32 cellular contexts compared by ENCODE assay signal in genomic region chr1:44111861-44112260, GRCh38. TPM values are rescaled to one million over a fixed set of nuclear protein-coding genes. Genes with fewer than 3 reads are reported as not detected.
A peak's percentile ranks its signal among the peaks of the same experiment; 100 is the strongest.
DNase-seq lines count a peak whose midpoint lies in the region; ATAC-seq, FAIRE-seq and TF ChIP-seq lines count a peak whose summit lies in the region.
"Had no signal": no experiment of that assay in that cellular context is flagged by ENCODE, and none has a peak within 500 bp of the region (broad histone marks: within the 10 kb centered on the region; RNA-seq: fewer than 3 reads in every experiment).

No MANE protein-coding gene starts in this region.

- POLR2A ChIA-PET in A549 (lab: Yijun Ruan, JAX) = interaction anchor here (0.6 kb wide), 1 partner anchor 26 kb away, joined by 3 read pairs; no protein-coding TSS in a partner anchor
- POLR2A ChIA-PET in HEK293T (lab: Yijun Ruan, JAX) = no interaction called here
- POLR2A ChIA-PET in HepG2 (lab: Yijun Ruan, JAX) = no interaction called here

- H3K79me2 ChIP-seq in HepG2 (ENCODE audit: insufficient read depth, low read length) = no peaks in the 10 kb centered on the region

- H3K9me3 ChIP-seq in A549 (no peaks in the 10 kb centered on the region), HepG2 (ENCODE audit: low read length) (no peaks in the 10 kb centered on the region), adrenal gland (replicated peaks in 1 of 3) (no peaks in the 10 kb centered on the region)
- H3K9me3 ChIP-seq: BE2C, BLaER1 had no signal

- ATAC-seq in A549 = no peak
- no peak for ATAC-seq in HepG2
- no peak for ATAC-seq in HG02588 (IDR thresholded peaks at IDR 0.05; ENCODE audit: unreplicated experiment)
- ATAC-seq in HG02798 (IDR thresholded peaks at IDR 0.05; ENCODE audit: poor library complexity, unreplicated experiment) = no peak
- ATAC-seq: GM12878 had no signal

- TF ChIP-seq RAD21 in A549 (conservative IDR thresholded peaks at IDR 0.05 in 1 of 2, IDR thresholded peaks at IDR 0.05 in 1 of 2) = no peak
- TF ChIP-seq RAD21 in HepG2 (CRISPR knock-in tag; IDR thresholded peaks at IDR 0.05) = no peak

- TF ChIP-seq POLR2A in A549 (IDR thresholded peaks at IDR 0.05; ENCODE audit: low read length) = no peak
- TF ChIP-seq POLR2A in HepG2 (IDR thresholded peaks at IDR 0.05; ENCODE audit: insufficient read depth in 1 of 2, low read depth in 2 of 2, low read length in 2 of 2) = no peak
- no peak for TF ChIP-seq POLR2A in adrenal gland (IDR thresholded peaks at IDR 0.05)

- H3K4me2 ChIP-seq in A549 = no peak overlapping the region
- H3K4me2 ChIP-seq in HepG2 (ENCODE audit: low read depth, low read length) = no peak overlapping the region
- H3K4me2 ChIP-seq: BLaER1 had no signal

- H3K27ac ChIP-seq in A549 = no peak overlapping the region
- H3K27ac ChIP-seq in HepG2 (ENCODE audit: extremely low read length, insufficient read depth, low read length) = no peak overlapping the region
- H3K27ac ChIP-seq in adrenal gland = no peak overlapping the region
- H3K27ac ChIP-seq: 22Rv1, BLaER1 had no signal

- no peaks in the 10 kb centered on the region for H3K4me1 ChIP-seq in A549
- no peaks in the 10 kb centered on the region for H3K4me1 ChIP-seq in HepG2 (ENCODE audit: insufficient read depth, low read length)
- peaks cover 0 to 27% of the 10 kb centered on the region in 2 donors for H3K4me1 ChIP-seq in adrenal gland (replicated peaks in 1 of 2)
- H3K4me1 ChIP-seq: BE2C, BLaER1 had no signal

- no peak for DNase-seq in A549 (ENCODE audit: low read depth in 1 of 2, low spot score in 1 of 2)
- no peak for DNase-seq in HEK293T (ENCODE audit: extremely low spot score)
- peak; percentile 16 for DNase-seq in left kidney (ENCODE audit: low read depth, low spot score)
- no peak for DNase-seq in HepG2 (ENCODE audit: low spot score)
- DNase-seq in adrenal gland = no peak
- DNase-seq: ACHN; BE2C; C1 segment of cervical spinal cord; Calu3; CD4-positive, alpha-beta memory T cell; CD4-positive, CD25-positive, alpha-beta regulatory T cell; CD8-positive, alpha-beta memory T cell; COR-L47; DMS 273 treated with DMSO at 0.1 percent for 48 hours; DMS153; DMS53; DMS79; DND-41; GDM1 had no signal

- H2AFZ ChIP-seq in HepG2 (ENCODE audit: low read length) = no peak overlapping the region

- TF ChIP-seq CTCF in A549 (IDR thresholded peaks at IDR 0.05) (no peak), HepG2 (CRISPR knock-in tag; IDR thresholded peaks at IDR 0.05) (no peak), adrenal gland (IDR thresholded peaks at IDR 0.05) (no peak)

- FAIRE-seq in A549 (lab: Jason Lieb, UNC) (no peak), HepG2 (lab: Jason Lieb, UNC) (no peak)
- FAIRE-seq: GM12878, GM12892, GM18507 had no signal

- no TSS peak for BruUV-seq in HepG2 (replicated peaks; lab: Mats Ljungman, UMichigan)

- no peaks in the 10 kb centered on the region for H3K36me3 ChIP-seq in HepG2 (replicated peaks in 1 of 2; ENCODE audit: control insufficient read depth in 1 of 2, insufficient read depth in 2 of 2, low read length in 2 of 2)
- H3K36me3 ChIP-seq in adrenal gland (replicated peaks in 1 of 2) = no peaks in the 10 kb centered on the region
- H3K36me3 ChIP-seq: BE2C, BLaER1 had no signal

- no peaks in the 10 kb centered on the region for H4K20me1 ChIP-seq in HepG2 (ENCODE audit: insufficient read depth, low read length)
- H4K20me1 ChIP-seq: BLaER1 had no signal

- H3K27me3 ChIP-seq in HepG2 (ENCODE audit: control insufficient read depth in 1 of 2, insufficient read depth in 2 of 2, low read length in 2 of 2) (peaks cover 1 to 25% of the 10 kb centered on the region in 2 experiments; a peak in 3 of 5 replicates), adrenal gland (no peaks in the 10 kb centered on the region)
- H3K27me3 ChIP-seq: BE2C, BLaER1 had no signal

- H3K4me3 ChIP-seq in A549 (no peak overlapping the region), HepG2 (replicated peaks in 1 of 3; ENCODE audit: insufficient read depth in 1 of 3, low read depth in 2 of 3, low read length in 3 of 3) (no peak overlapping the region), adrenal gland (no peak overlapping the region)
- H3K4me3 ChIP-seq: BLaER1, GM12878 had no signal

- 67% methylated on average over 4 of the region's 4 CpGs for WGBS in A549 (ENCODE audit: missing lambda C conversion rate)
- 45% methylated on average over 4 of the region's 4 CpGs for WGBS in HepG2 (ENCODE audit: low lambda C conversion rate)
- WGBS in adrenal gland, 4 donors = 82 to 85% (median 82%) methylated on average over 4 of the region's 4 CpGs

- CTCF ChIA-PET in A549 (lab: Yijun Ruan, JAX) = interaction anchor here (0.9 to 1.7 kb wide), 3 partner anchors 8 to 541 kb away, joined by 3 to 5 read pairs (median 3); no protein-coding TSS in a partner anchor
- CTCF ChIA-PET in HEK293T (lab: Yijun Ruan, JAX) = interaction anchor here (0.6 kb wide), 1 partner anchor 113 kb away, joined by 4 read pairs; no protein-coding TSS in a partner anchor
- CTCF ChIA-PET in HepG2 (lab: Yijun Ruan, JAX; ENCODE audit: low intra/inter-chr PET ratio, low total read pairs) = no interaction called here

- in situ Hi-C loops in HepG2 (cut with HindIII; ENCODE audit: extremely low pct_ligation_motif_present, low pct_unique_long_range_greater_than_20kb) = no loop called here

- no peak for TF ChIP-seq EP300 in A549 (IDR thresholded peaks at IDR 0.05)
- no peak for TF ChIP-seq EP300 in HepG2 (IDR thresholded peaks at IDR 0.05; ENCODE audit: low read depth in 2 of 2, low read length in 2 of 2)
- no peak for TF ChIP-seq EP300 in HepG2 (CRISPR knock-in tag; IDR thresholded peaks at IDR 0.05; ENCODE audit: borderline replicate concordance)

- intact Hi-C loops in HepG2 (cut with micrococcal nuclease; ENCODE audit: unreplicated experiment) = no loop called here
- intact Hi-C loops in adrenal gland (cut with DNase I) = no loop called here

- H3K9ac ChIP-seq in HepG2 (ENCODE audit: insufficient read depth, low read depth, low read length) = no peak overlapping the region
- H3K9ac ChIP-seq: BLaER1 had no signal

RNA-seq across cellular contexts. Expression of gene KLF17, which starts 6.8 kb away (rescaled TPM):
- polyA plus RNA-seq in A549 (2011; rRNA removed) (0.15 and 0.16 TPM in 2 replicates), A549 (2017; fragmentation: RNase III; extraction: RNeasy Plus Mini Kit Qiagen cat#74134 plus additional on column Dnase treatment) (0.22 to 0.41 TPM (median 0.40 TPM) in 3 replicates), HepG2 (2011; rRNA removed) (not detected in 2 replicates), adrenal gland (1 to 10 TPM in 1 of 3 donors, under 1 TPM in 2; 0.16 to 1.5 (median 0.37) TPM)
- 0.10 and 0.11 TPM in 2 replicates for polyA plus RNA-seq in A549 (2012; cell fraction: cytosol; rRNA removed)
- polyA plus RNA-seq in A549 (2012; cell fraction: nucleus; rRNA removed) = 0.12 and 0.17 TPM in 2 replicates
- polyA minus RNA-seq in A549 (2011; rRNA and poly(A)+ RNA removed) = 0.08 and 0.15 TPM in 2 replicates
- total RNA-seq in HepG2 (2016; rRNA removed; fragmentation: Illumina TruSeq; extraction: Trizol) (not detected in 2 replicates), adrenal gland (1 to 10 TPM in 3 of 8 donors, under 1 TPM in 4, not detected in 1; 0.14 to 4.6 (median 0.87) TPM)
- not detected in 2 replicates for total RNA-seq in HepG2 (2016; cell fraction: cytosol; rRNA removed; fragmentation: Illumina TruSeq; extraction: Trizol; ENCODE audit: low read depth)
- total RNA-seq in HepG2 (2016; cell fraction: insoluble cytoplasmic fraction; rRNA removed; fragmentation: Illumina TruSeq; extraction: Trizol) = not detected in 2 replicates
- not detected in 2 replicates for total RNA-seq in HepG2 (2016; cell fraction: membrane; rRNA removed; fragmentation: Illumina TruSeq; extraction: Trizol)
- total RNA-seq in HepG2 (2016; cell fraction: nucleus; rRNA removed; fragmentation: Illumina TruSeq; extraction: Trizol) = not detected in 2 replicates
- polyA plus RNA-seq in HepG2 (2011; cell fraction: cytosol; rRNA removed) = not detected in 2 replicates
- polyA plus RNA-seq in HepG2 (2011; cell fraction: nucleus; rRNA removed) = not detected in 2 replicates
- not detected in 2 replicates for polyA plus RNA-seq in HepG2 (2012)
- not detected in 2 replicates for polyA plus RNA-seq in HepG2 (2016; cell fraction: cytosol; fragmentation: Illumina TruSeq; extraction: Trizol; ENCODE audit: low read depth)
- not detected in 2 replicates for polyA plus RNA-seq in HepG2 (2016; cell fraction: insoluble cytoplasmic fraction; fragmentation: Illumina TruSeq; extraction: Trizol; ENCODE audit: low read depth)
- polyA plus RNA-seq in HepG2 (2016; cell fraction: membrane; fragmentation: Illumina TruSeq; extraction: Trizol; ENCODE audit: low read depth) = not detected in 2 replicates
- polyA plus RNA-seq in HepG2 (2016; cell fraction: nucleus; fragmentation: Illumina TruSeq; extraction: Trizol; ENCODE audit: insufficient read depth, low read depth) = not detected in 2 replicates
- polyA minus RNA-seq in HepG2 (2011; rRNA and poly(A)+ RNA removed; ENCODE audit: low replicate concordance) = 0.96 TPM in 1 of 2 replicates, not detected in the other
- polyA minus RNA-seq in HepG2 (2011; cell fraction: cytosol; rRNA and poly(A)+ RNA removed) = not detected in 2 replicates
- polyA minus RNA-seq in HepG2 (2011; cell fraction: nucleus; rRNA and poly(A)+ RNA removed) = not detected in 2 replicates
- total RNA-seq: A172; A673; Calu3; CD4-positive, alpha-beta memory T cell; CD4-positive, CD25-positive, alpha-beta regulatory T cell; CD8-positive, alpha-beta memory T cell; Daoy; G401; GM12878 had no signal
- polyA plus RNA-seq: CD14-positive monocyte; CD4-positive, alpha-beta memory T cell; CD4-positive, CD25-positive, alpha-beta regulatory T cell; CD8-positive, alpha-beta memory T cell; GM12878 had no signal

RNA-seq across cellular contexts. Expression of gene KLF18, which starts 29.6 kb away (rescaled TPM):
- polyA plus RNA-seq in A549 (2011; rRNA removed) (not detected in 2 replicates), A549 (2017; fragmentation: RNase III; extraction: RNeasy Plus Mini Kit Qiagen cat#74134 plus additional on column Dnase treatment) (not detected in 3 replicates), HepG2 (2011; rRNA removed) (not detected in 2 replicates), adrenal gland (not detected)
- 0.01 TPM in 1 of 2 replicates, not detected in the other for polyA plus RNA-seq in A549 (2012; cell fraction: cytosol; rRNA removed)
- not detected in 2 replicates for polyA plus RNA-seq in A549 (2012; cell fraction: nucleus; rRNA removed)
- polyA minus RNA-seq in A549 (2011; rRNA and poly(A)+ RNA removed) = not detected in 2 replicates
- total RNA-seq in HepG2 (2016; rRNA removed; fragmentation: Illumina TruSeq; extraction: Trizol) (not detected in 2 replicates), adrenal gland (not detected)
- total RNA-seq in HepG2 (2016; cell fraction: cytosol; rRNA removed; fragmentation: Illumina TruSeq; extraction: Trizol; ENCODE audit: low read depth) = not detected in 2 replicates
- total RNA-seq in HepG2 (2016; cell fraction: insoluble cytoplasmic fraction; rRNA removed; fragmentation: Illumina TruSeq; extraction: Trizol) = not detected in 2 replicates
- not detected in 2 replicates for total RNA-seq in HepG2 (2016; cell fraction: membrane; rRNA removed; fragmentation: Illumina TruSeq; extraction: Trizol)
- total RNA-seq in HepG2 (2016; cell fraction: nucleus; rRNA removed; fragmentation: Illumina TruSeq; extraction: Trizol) = not detected in 2 replicates
- not detected in 2 replicates for polyA plus RNA-seq in HepG2 (2011; cell fraction: cytosol; rRNA removed)
- not detected in 2 replicates for polyA plus RNA-seq in HepG2 (2011; cell fraction: nucleus; rRNA removed)
- polyA plus RNA-seq in HepG2 (2012) = not detected in 2 replicates
- not detected in 2 replicates for polyA plus RNA-seq in HepG2 (2016; cell fraction: cytosol; fragmentation: Illumina TruSeq; extraction: Trizol; ENCODE audit: low read depth)
- not detected in 2 replicates for polyA plus RNA-seq in HepG2 (2016; cell fraction: insoluble cytoplasmic fraction; fragmentation: Illumina TruSeq; extraction: Trizol; ENCODE audit: low read depth)
- polyA plus RNA-seq in HepG2 (2016; cell fraction: membrane; fragmentation: Illumina TruSeq; extraction: Trizol; ENCODE audit: low read depth) = not detected in 2 replicates
- not detected in 2 replicates for polyA plus RNA-seq in HepG2 (2016; cell fraction: nucleus; fragmentation: Illumina TruSeq; extraction: Trizol; ENCODE audit: insufficient read depth, low read depth)
- 0.19 TPM in 1 of 2 replicates, not detected in the other for polyA minus RNA-seq in HepG2 (2011; rRNA and poly(A)+ RNA removed; ENCODE audit: low replicate concordance)
- not detected in 2 replicates for polyA minus RNA-seq in HepG2 (2011; cell fraction: cytosol; rRNA and poly(A)+ RNA removed)
- not detected in 2 replicates for polyA minus RNA-seq in HepG2 (2011; cell fraction: nucleus; rRNA and poly(A)+ RNA removed)
- total RNA-seq: A172; A673; Calu3; CD4-positive, alpha-beta memory T cell; CD4-positive, CD25-positive, alpha-beta regulatory T cell; CD8-positive, alpha-beta memory T cell; Daoy; G401; GM12878 had no signal
- polyA plus RNA-seq: AG04450; CD14-positive monocyte; CD4-positive, alpha-beta memory T cell; CD4-positive, CD25-positive, alpha-beta regulatory T cell; CD8-positive, alpha-beta memory T cell; GM12878 had no signal

Comparison
In these comparisons a context has a peak if more than half of its experiments do, and no peak if none do; other contexts are left out.
1. Of the 38 proteins assayed by ChIP-seq in both HepG2 and A549: peak only in HepG2: none; only in A549: none; in both: MAFK; in neither: 37.